Comparison of ENCODE assay signal across 31 cellular contexts in genomic region chr5:23071682-23072081, GRCh38.
DNase-seq lines count a peak whose midpoint lies in the region; ATAC-seq and TF ChIP-seq lines count a peak whose summit lies in the region.
"Had no signal": no experiment of that assay in that cellular context is flagged by ENCODE, and none has a peak within 500 bp of the region (broad histone marks: within the 10 kb centered on the region; RNA-seq: fewer than 3 reads in every experiment).

No MANE protein-coding gene starts in this region.

- intact Hi-C loops in activated CD4-positive, alpha-beta T cell treated with anti-CD3 and anti-CD28 coated beads, Interleukin-2, amount 10 ng/mL, durations not matched to agents 24 days and 14 days (cut with micrococcal nuclease) = no loop called here

- no peaks in the 10 kb centered on the region for H3K36me3 Mint-ChIP-seq in activated CD4-positive, alpha-beta T cell treated with anti-CD3 and anti-CD28 coated beads, Interleukin-2, amount 10 ng/mL, durations not matched to agents 24 days and 14 days (ENCODE audit: low read depth)
- H3K36me3 Mint-ChIP-seq: activated naive CD4-positive, alpha-beta T cell treated with anti-CD3 and anti-CD28 coated beads, Interleukin-2, amount 10 ng/mL, durations not matched to agents 7 days and 5 days; CD4-positive, CD25-positive, alpha-beta regulatory T cell; immature natural killer cell had no signal

- no peak overlapping the region for H3K4me3 Mint-ChIP-seq in activated CD4-positive, alpha-beta T cell treated with anti-CD3 and anti-CD28 coated beads, Interleukin-2, amount 10 ng/mL, durations not matched to agents 24 days and 14 days
- H3K4me3 Mint-ChIP-seq: activated CD4-positive, alpha-beta memory T cell treated with anti-CD3 and anti-CD28 coated beads, Interleukin-2, amount 10 ng/mL, durations not matched to agents 7 days and 5 days; activated naive CD4-positive, alpha-beta T cell treated with anti-CD3 and anti-CD28 coated beads, Interleukin-2, amount 10 ng/mL, durations not matched to agents 7 days and 5 days; CD4-positive, CD25-positive, alpha-beta regulatory T cell; dendritic cell treated with granulocyte-macrophage colony-stimulating factor and Interleukin-4, amounts not matched to agents 40 ng/mL and 50 ng/mL, for 4 days; immature natural killer cell; nephron; T-helper 17 cell had no signal

- no peaks in the 10 kb centered on the region for H3K27me3 Mint-ChIP-seq in activated CD4-positive, alpha-beta T cell treated with anti-CD3 and anti-CD28 coated beads, Interleukin-2, amount 10 ng/mL, durations not matched to agents 24 days and 14 days
- H3K27me3 Mint-ChIP-seq: activated CD4-positive, alpha-beta memory T cell treated with anti-CD3 and anti-CD28 coated beads, Interleukin-2, amount 10 ng/mL, durations not matched to agents 7 days and 5 days; activated naive CD4-positive, alpha-beta T cell treated with anti-CD3 and anti-CD28 coated beads, Interleukin-2, amount 10 ng/mL, durations not matched to agents 7 days and 5 days; CD4-positive, CD25-positive, alpha-beta regulatory T cell; dendritic cell treated with granulocyte-macrophage colony-stimulating factor and Interleukin-4, amounts not matched to agents 40 ng/mL and 50 ng/mL, for 4 days; T-helper 17 cell had no signal

- TF ChIP-seq CTCF in GM10248 (IDR thresholded peaks at IDR 0.05; ENCODE audit: control extremely low read depth, extremely low read depth, low read depth, missing control alignments) = no peak

- H3K4me1 Mint-ChIP-seq in activated CD4-positive, alpha-beta T cell treated with anti-CD3 and anti-CD28 coated beads, Interleukin-2, amount 10 ng/mL, durations not matched to agents 24 days and 14 days = no peaks in the 10 kb centered on the region
- H3K4me1 Mint-ChIP-seq: activated CD4-positive, alpha-beta memory T cell treated with anti-CD3 and anti-CD28 coated beads, Interleukin-2, amount 10 ng/mL, durations not matched to agents 7 days and 5 days; activated naive CD4-positive, alpha-beta T cell treated with anti-CD3 and anti-CD28 coated beads, Interleukin-2, amount 10 ng/mL, durations not matched to agents 7 days and 5 days; CD4-positive, CD25-positive, alpha-beta regulatory T cell; immature natural killer cell; nephron; T-helper 17 cell had no signal

- no peak overlapping the region for H3K27ac Mint-ChIP-seq in activated CD4-positive, alpha-beta T cell treated with anti-CD3 and anti-CD28 coated beads, Interleukin-2, amount 10 ng/mL, durations not matched to agents 24 days and 14 days
- H3K27ac Mint-ChIP-seq: activated CD4-positive, alpha-beta memory T cell treated with anti-CD3 and anti-CD28 coated beads, Interleukin-2, amount 10 ng/mL, durations not matched to agents 7 days and 5 days; activated naive CD4-positive, alpha-beta T cell treated with anti-CD3 and anti-CD28 coated beads, Interleukin-2, amount 10 ng/mL, durations not matched to agents 7 days and 5 days; CD4-positive, CD25-positive, alpha-beta regulatory T cell; dendritic cell treated with granulocyte-macrophage colony-stimulating factor and Interleukin-4, amounts not matched to agents 40 ng/mL and 50 ng/mL, for 4 days; immature natural killer cell; nephron; T-helper 17 cell had no signal

- H3K9me3 Mint-ChIP-seq in activated CD4-positive, alpha-beta T cell treated with anti-CD3 and anti-CD28 coated beads, Interleukin-2, amount 10 ng/mL, durations not matched to agents 24 days and 14 days = peaks cover 5% of the 10 kb centered on the region
- H3K9me3 Mint-ChIP-seq: dendritic cell treated with granulocyte-macrophage colony-stimulating factor and Interleukin-4, amounts not matched to agents 40 ng/mL and 50 ng/mL, for 4 days; nephron had no signal

- DNase-seq in GM10248 (ENCODE audit: extremely low spot score) (peak; percentile 8), OCI-M1 (lab: John Stamatoyannopoulos, UW) (peak; percentile 20)
- DNase-seq in activated CD4-positive, alpha-beta T cell treated with anti-CD3 and anti-CD28 coated beads, Interleukin-2, amount 10 ng/mL, durations not matched to agents 24 days and 14 days = no peak
- no peak for DNase-seq in activated CD4-positive, alpha-beta T cell treated with anti-CD3 and anti-CD28 coated beads for 1 hour
- DNase-seq: activated CD4-positive, alpha-beta memory T cell treated with anti-CD3 and anti-CD28 coated beads, Interleukin-2, amount 10 ng/mL, durations not matched to agents 7 days and 5 days; activated CD4-positive, CD25-positive, alpha-beta regulatory T cell treated with anti-CD3 and anti-CD28 coated beads, Interleukin-2, amount 50 U/mL, for 72 hours; activated CD8-positive, alpha-beta memory T cell treated with anti-CD3 and anti-CD28 coated beads, Interleukin-2, amount 50 U/mL, for 4 hours; activated naive CD4-positive, alpha-beta T cell treated with anti-CD3 and anti-CD28 coated beads, Interleukin-2, amount 10 ng/mL, durations not matched to agents 7 days and 5 days; body of pancreas; Calu3; CD4-positive, CD25-positive, alpha-beta regulatory T cell; DND-41; erythroblast; immature natural killer cell; left cardiac atrium; NCI-H1048; NCI-H187; NCI-H510A; PC-3; stimulated activated CD4-positive, alpha-beta T cell treated with anti-CD3 and anti-CD28 coated beads, Interleukin-4, amount 100 ng/mL, for 1 hour; T-helper 17 cell; thyroid gland; uterus had no signal

- CTCF ChIA-PET in GM10248 (lab: Yijun Ruan, JAX) = no interaction called here

- POLR2A ChIA-PET in GM10248 (lab: Yijun Ruan, JAX) = no interaction called here

- ATAC-seq in GM19397 (IDR thresholded peaks at IDR 0.05; ENCODE audit: unreplicated experiment) = peak; percentile 61
- ATAC-seq in HG03066 (IDR thresholded peaks at IDR 0.05; ENCODE audit: low read depth, unreplicated experiment) = peak; percentile 69
- ATAC-seq in HG03039 (IDR thresholded peaks at IDR 0.05; ENCODE audit: unreplicated experiment) = no peak
- ATAC-seq in HG02759 (IDR thresholded peaks at IDR 0.05; ENCODE audit: unreplicated experiment) = no peak
- ATAC-seq: body of pancreas, left cardiac atrium, PC-3, Right ventricle myocardium inferior, SK-N-SH treated with all-trans-retinoic acid at 6 μM for 48 hours, T-helper 17 cell had no signal

Comparison
In these comparisons a context has a peak if more than half of its experiments do, and no peak if none do; other contexts are left out.
1. DNase-seq: peak in GM10248 (single experiment) and OCI-M1 (single experiment); none in activated CD4-positive, alpha-beta T cell treated with anti-CD3 and anti-CD28 coated beads, Interleukin-2, amount 10 ng/mL, durations not matched to agents 24 days and 14 days (single experiment) and activated CD4-positive, alpha-beta T cell treated with anti-CD3 and anti-CD28 coated beads for 1 hour (single experiment).
2. ATAC-seq: peak in GM19397 (single experiment) and HG03066 (single experiment); none in HG03039 (single experiment) and HG02759 (single experiment).